In the genomic region with DNA sequence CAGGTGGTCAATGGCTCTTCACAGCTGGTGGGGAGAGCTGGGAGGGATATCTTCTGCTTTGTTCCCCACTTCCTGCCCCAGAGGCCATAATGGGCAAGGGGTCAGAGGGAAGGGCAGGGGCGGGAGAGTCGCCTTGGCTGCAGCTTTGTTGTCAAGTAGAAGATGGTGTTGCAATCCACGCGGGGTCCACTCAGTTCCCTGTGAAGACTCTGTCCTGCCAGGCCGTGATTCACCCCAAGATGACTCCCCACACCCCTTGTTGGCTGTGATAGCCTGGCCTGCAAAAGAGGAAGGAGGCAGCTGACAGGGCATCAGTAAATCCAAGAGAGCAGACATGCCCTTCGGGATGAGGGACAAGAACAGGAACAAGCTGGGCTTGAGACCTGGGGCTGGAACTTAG, we compare ENCODE assay signal across 14 cellular contexts. TPM values are rescaled to one million over a fixed set of nuclear protein-coding genes. Genes with fewer than 3 reads are reported as not detected.
DNase-seq lines count a peak whose midpoint lies in the region; ATAC-seq and TF ChIP-seq lines count a peak whose summit lies in the region.
"Had no signal": no experiment of that assay in that cellular context is flagged by ENCODE, and none has a peak within 500 bp of the region (broad histone marks: within the 10 kb centered on the region; RNA-seq: fewer than 3 reads in every experiment).

No MANE protein-coding gene starts in this region.

- DNase-seq in Kasumi-1 (lab: John Stamatoyannopoulos, UW) (peak; percentile 4 to 20), body of pancreas (peak in 3 of 4 donors; percentile 31 to 71 (median 32)), iris pigment epithelial cell (ENCODE audit: low read depth) (peak; percentile 62), type B pancreatic cell (ENCODE audit: extremely low spot score, unreplicated experiment) (peak; percentile 51), OCI-M2 (lab: John Stamatoyannopoulos, UW; ENCODE audit: unreplicated experiment) (no peak), middle frontal gyrus (ENCODE audit: extremely low spot score, low spot score) (no peak)
- DNase-seq: activated CD4-positive, alpha-beta T cell treated with anti-CD3 and anti-CD28 coated beads for 4 hours; DMS153; effector CD4-positive, alpha-beta T cell; SHP77 treated with DMSO at 0.1 percent for 48 hours had no signal

- H3K27ac Mint-ChIP-seq in type B pancreatic cell, result no peak overlapping the region
- H3K27ac Mint-ChIP-seq: activated naive CD4-positive, alpha-beta T cell treated with anti-CD3 and anti-CD28 coated beads, Interleukin-2, amount 50 U/mL, for 24 hours; stimulated activated memory B cell treated with anti-CD40 and anti-IgM and Interleukin-4, amounts not matched to agents 10 μg/mL and 1 μg/mL and 100 μg/mL, for 72 hours had no signal

- intact Hi-C loops in body of pancreas (cut with DNase I), result no loop called here

- H3K27me3 ChIP-seq in body of pancreas, result no peaks in the 10 kb centered on the region

- H3K4me3 ChIP-seq in body of pancreas, result no peak overlapping the region

- H3K27ac ChIP-seq in body of pancreas, result no peak overlapping the region

- H3K36me3 Mint-ChIP-seq in type B pancreatic cell, result no peaks in the 10 kb centered on the region
- H3K36me3 Mint-ChIP-seq: activated naive CD4-positive, alpha-beta T cell treated with anti-CD3 and anti-CD28 coated beads, Interleukin-2, amount 50 U/mL, for 24 hours; IgD-negative memory B cell; stimulated activated memory B cell treated with anti-CD40 and anti-IgM and Interleukin-4, amounts not matched to agents 10 μg/mL and 1 μg/mL and 100 μg/mL, for 72 hours had no signal

- H3K4me1 ChIP-seq in body of pancreas, result peaks cover 6% of the 10 kb centered on the region

- WGBS in body of pancreas, 2 donors, result 69 to 88% methylated on average over 4 to 6 of the region's 6 CpGs

- H3K4me3 Mint-ChIP-seq in type B pancreatic cell, result no peak overlapping the region
- H3K4me3 Mint-ChIP-seq: activated naive CD4-positive, alpha-beta T cell treated with anti-CD3 and anti-CD28 coated beads, Interleukin-2, amount 50 U/mL, for 24 hours; IgD-negative memory B cell; stimulated activated memory B cell treated with anti-CD40 and anti-IgM and Interleukin-4, amounts not matched to agents 10 μg/mL and 1 μg/mL and 100 μg/mL, for 72 hours had no signal

- H3K27me3 Mint-ChIP-seq in type B pancreatic cell, result peaks cover 18% of the 10 kb centered on the region

- H3K4me1 Mint-ChIP-seq in type B pancreatic cell (ENCODE audit: unreplicated experiment), result no peaks in the 10 kb centered on the region

- TF ChIP-seq CTCF in body of pancreas (IDR thresholded peaks at IDR 0.05), result no peak
- TF ChIP-seq CTCF in type B pancreatic cell (conservative IDR thresholded peaks at IDR 0.05), result no peak

- no peaks in the 10 kb centered on the region for H3K36me3 ChIP-seq in body of pancreas (replicated peaks in 1 of 2; ENCODE audit: insufficient read depth in 1 of 2, low read depth in 2 of 2)

- no peak for TF ChIP-seq POLR2A in body of pancreas (IDR thresholded peaks at IDR 0.05)

- H3K9me3 Mint-ChIP-seq in type B pancreatic cell, result no peaks in the 10 kb centered on the region
- H3K9me3 Mint-ChIP-seq: activated naive CD4-positive, alpha-beta T cell treated with anti-CD3 and anti-CD28 coated beads, Interleukin-2, amount 50 U/mL, for 24 hours; IgD-negative memory B cell; stimulated activated memory B cell treated with anti-CD40 and anti-IgM and Interleukin-4, amounts not matched to agents 10 μg/mL and 1 μg/mL and 100 μg/mL, for 72 hours had no signal

- ATAC-seq in body of pancreas (no peak), GM19328 (IDR thresholded peaks at IDR 0.05; ENCODE audit: unreplicated experiment) (no peak)
- ATAC-seq: stimulated activated memory B cell treated with anti-CD40 and anti-IgM and Interleukin-4, amounts not matched to agents 10 μg/mL and 1 μg/mL and 100 μg/mL, for 72 hours had no signal

- H3K9me3 ChIP-seq in body of pancreas, result no peaks in the 10 kb centered on the region

RNA-seq across cellular contexts. Expression of a gene that starts 6.9 kb away (rescaled TPM):
- total RNA-seq in body of pancreas, result 10 to 100 TPM; 21.8 to 26.0 TPM
- 0.17 TPM in 1 of 2 replicates, not detected in the other for total RNA-seq in type B pancreatic cell (ENCODE audit: low replicate concordance)

Comparison
In these comparisons a context has a peak if more than half of its experiments do, and no peak if none do; other contexts are left out.
1. DNase-seq: peak in Kasumi-1 (2 of 2), body of pancreas (3 of 4), iris pigment epithelial cell (single experiment) and type B pancreatic cell (single experiment); none in OCI-M2 (single experiment) and middle frontal gyrus (single experiment).
2. RNA of a gene that starts 6.9 kb away (total RNA-seq): 21.8 to 26.0 TPM in body of pancreas; 0.17 TPM in type B pancreatic cell; every median in the first group is over 10 times any median in the second.